Comparison of ENCODE assay signal across 25 cellular contexts in genomic region chr5:107271682-107272350, GRCh38.
"Had no signal": no experiment of that assay in that cellular context is flagged by ENCODE, and none has a peak within 500 bp of the region (broad histone marks: within the 10 kb centered on the region; RNA-seq: fewer than 3 reads in every experiment).

No MANE protein-coding gene starts in this region.

- H3K4me1 ChIP-seq: esophagus muscularis mucosa, foreskin keratinocyte, gastroesophageal sphincter, heart left ventricle, left ventricle myocardium inferior, lower lobe of right lung had no signal

- H3K4me3 Mint-ChIP-seq: mesothelial cell of epicardium; naive B cell; naive thymus-derived CD8-positive, alpha-beta T cell had no signal

- DNase-seq: dermis blood vessel endothelial cell; dorsolateral prefrontal cortex; effector CD4-positive, alpha-beta T cell; effector memory CD4-positive, alpha-beta T cell; foreskin keratinocyte; heart left ventricle; hippocampal formation; islet precursor cell; kidney; kidney glomerular epithelial cell; left colon; left ventricle myocardium inferior; lower lobe of right lung; mesenchymal stem cell; mucosa of descending colon; naive B cell; naive thymus-derived CD8-positive, alpha-beta T cell had no signal

- H3K36me3 ChIP-seq: esophagus muscularis mucosa, gastroesophageal sphincter, heart left ventricle, left ventricle myocardium inferior, lower lobe of right lung had no signal

- H3K27ac ChIP-seq: coronary artery, dorsolateral prefrontal cortex, esophagus muscularis mucosa, foreskin keratinocyte, gastroesophageal sphincter, heart left ventricle, left ventricle myocardium inferior, lower lobe of right lung had no signal

- H3K9me3 Mint-ChIP-seq: mesothelial cell of epicardium; naive thymus-derived CD8-positive, alpha-beta T cell had no signal

- H3K27me3 ChIP-seq: dorsolateral prefrontal cortex, esophagus muscularis mucosa, foreskin keratinocyte, gastroesophageal sphincter, heart left ventricle had no signal

- FAIRE-seq: colon, endothelial cell of umbilical vein, frontal cortex, kidney had no signal

- H3K9me3 ChIP-seq: esophagus muscularis mucosa, gastroesophageal sphincter, heart left ventricle, left ventricle myocardium inferior, lower lobe of right lung, mucosa of descending colon had no signal

- H3K4me3 ChIP-seq: coronary artery, dorsolateral prefrontal cortex, esophagus muscularis mucosa, gastroesophageal sphincter, heart left ventricle, left ventricle myocardium inferior, lower lobe of right lung, mucosa of descending colon had no signal

- H3K36me3 Mint-ChIP-seq: mesothelial cell of epicardium; naive B cell; naive thymus-derived CD8-positive, alpha-beta T cell had no signal

- ATAC-seq: gastroesophageal sphincter; heart left ventricle; left colon; left lobe of liver; mucosa of descending colon; naive thymus-derived CD8-positive, alpha-beta T cell had no signal

- H3K4me1 Mint-ChIP-seq: naive B cell; naive thymus-derived CD8-positive, alpha-beta T cell had no signal

- H3K27ac Mint-ChIP-seq: mesothelial cell of epicardium; naive B cell; naive thymus-derived CD8-positive, alpha-beta T cell had no signal
